Comparison of ENCODE assay signal across 8 cellular contexts in the genomic region with DNA sequence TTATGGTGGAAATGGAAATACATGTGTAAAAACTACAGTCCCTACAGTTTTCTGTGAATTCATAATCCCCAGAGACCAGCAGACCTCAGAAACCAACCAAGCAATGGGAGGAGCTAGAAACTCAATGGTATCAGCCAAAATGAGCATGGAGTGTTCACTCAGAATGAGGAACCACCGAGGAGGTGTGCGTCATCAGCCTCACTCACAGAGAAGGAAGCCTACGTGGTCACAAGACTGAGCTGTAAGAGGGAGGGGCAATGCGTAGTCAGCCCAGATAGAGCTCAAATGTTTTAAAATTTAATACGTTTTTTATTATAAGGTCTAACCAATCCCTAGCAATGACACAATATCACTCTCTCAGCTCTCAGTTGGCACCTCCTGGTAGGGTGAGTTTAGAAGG.
DNase-seq lines count a peak whose midpoint lies in the region; ATAC-seq and FAIRE-seq lines count a peak whose summit lies in the region.

No MANE protein-coding gene starts in this region.

- no peak overlapping the region for H3K4me3 Mint-ChIP-seq in effector memory CD8-positive, alpha-beta T cell

- peaks cover 19 to 21% of the 10 kb centered on the region in 2 donors for H3K27me3 Mint-ChIP-seq in effector memory CD8-positive, alpha-beta T cell

- no peaks in the 10 kb centered on the region for H3K4me1 Mint-ChIP-seq in effector memory CD8-positive, alpha-beta T cell (ENCODE audit: low read depth in 2 of 2)

- ATAC-seq in HG02642 (IDR thresholded peaks at IDR 0.05; ENCODE audit: poor library complexity, unreplicated experiment), result peak; percentile 64
- ATAC-seq in effector memory CD8-positive, alpha-beta T cell (replicated peaks), result peak; percentile 80

- no peaks in the 10 kb centered on the region for H3K36me3 Mint-ChIP-seq in effector memory CD8-positive, alpha-beta T cell (ENCODE audit: insufficient read depth)

- peak; percentile 89 for FAIRE-seq in GM18507 (lab: Jason Lieb, UNC)

- no peaks in the 10 kb centered on the region for H3K9me3 Mint-ChIP-seq in effector memory CD8-positive, alpha-beta T cell

- DNase-seq in GM18507 (ENCODE audit: extremely low spot score, insufficient read length, low read depth) (peak; percentile 54), NOMO-1 (lab: John Stamatoyannopoulos, UW; ENCODE audit: unreplicated experiment in 2 of 2) (peak; percentile 87 to 97), NCI-H345 (lab: John Stamatoyannopoulos, UW) (no peak), D341Med (ENCODE audit: low spot score) (no peak), activated gamma-delta T cell (lab: John Stamatoyannopoulos, UW) (no peak)
- DNase-seq in effector memory CD8-positive, alpha-beta T cell, result peak in 2 of 3 experiments; percentile 3 to 5
- peak; percentile 24 to 54 for DNase-seq in stimulated activated CD4-positive, alpha-beta T cell treated with anti-CD3 and anti-CD28 coated beads, Interleukin-15, amount 100 ng/mL, for 48 hours (ENCODE audit: low read depth in 2 of 2)

- no peak overlapping the region for H3K27ac Mint-ChIP-seq in effector memory CD8-positive, alpha-beta T cell

Comparison
In these comparisons a context has a peak if more than half of its experiments do, and no peak if none do; other contexts are left out.
1. DNase-seq: peak in GM18507 (single experiment), NOMO-1 (2 of 2), effector memory CD8-positive, alpha-beta T cell (2 of 3) and stimulated activated CD4-positive, alpha-beta T cell treated with anti-CD3 and anti-CD28 coated beads, Interleukin-15, amount 100 ng/mL, for 48 hours (2 of 2); none in NCI-H345 (single experiment), D341Med (single experiment) and activated gamma-delta T cell (single experiment).